Comparison of ENCODE assay signal across 15 cellular contexts in genomic region chr18:76386071-76386470, GRCh38.
"Had no signal": no experiment of that assay in that cellular context is flagged by ENCODE, and none has a peak within 500 bp of the region (broad histone marks: within the 10 kb centered on the region; RNA-seq: fewer than 3 reads in every experiment).

No MANE protein-coding gene starts in this region.

- H3K4me3 Mint-ChIP-seq: type B pancreatic cell had no signal

- H3K27me3 Mint-ChIP-seq: type B pancreatic cell had no signal

- ATAC-seq: heart right ventricle, left cardiac atrium, lower lobe of right lung, SK-N-SH treated with all-trans-retinoic acid at 6 μM for 48 hours had no signal

- H3K27ac Mint-ChIP-seq: type B pancreatic cell had no signal

- DNase-seq: activated CD4-positive, alpha-beta T cell treated with anti-CD3 and anti-CD28 coated beads for 1 hour; activated CD4-positive, alpha-beta T cell treated with anti-CD3 and anti-CD28 coated beads, Interleukin-2, amount 50 U/mL, for 48 hours; activated gamma-delta T cell; activated T-cell treated with anti-CD3 and anti-CD28 coated beads, Interleukin-2, amount 50 U/mL, for 48 hours; dermis blood vessel endothelial cell; heart right ventricle; left cardiac atrium; lower lobe of right lung; midbrain; nucleus accumbens; small intestine; stimulated activated CD4-positive, alpha-beta T cell treated with anti-CD3 and anti-CD28 coated beads, Interleukin-4, amount 100 ng/mL, for 24 hours; T-helper 1 cell had no signal
